ENCODE assay signal across 14 cellular contexts in the genomic region with DNA sequence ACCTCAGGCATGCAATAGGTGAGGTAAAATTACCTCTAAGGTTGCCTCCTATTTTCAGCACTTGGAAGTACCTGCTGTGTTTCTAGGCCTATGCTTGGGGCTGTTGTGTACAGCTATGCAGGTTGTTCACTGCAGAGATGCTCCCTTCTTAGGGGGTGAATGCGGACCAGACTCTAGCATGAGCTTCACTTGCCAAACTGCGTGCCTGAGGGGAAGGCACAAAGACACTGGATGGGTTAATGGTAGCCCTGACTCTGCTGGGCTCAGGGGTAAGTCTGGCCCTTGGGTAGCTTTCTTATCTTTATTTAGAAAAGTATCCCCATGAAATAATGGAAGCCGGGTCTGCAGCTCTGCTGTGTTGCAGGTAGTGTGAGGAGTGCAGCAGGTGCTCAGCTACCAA. TPM values are rescaled to one million over a fixed set of nuclear protein-coding genes. Genes with fewer than 3 reads are reported as not detected.
DNase-seq lines count a peak whose midpoint lies in the region; ATAC-seq and TF ChIP-seq lines count a peak whose summit lies in the region.
"Had no signal": no experiment of that assay in that cellular context is flagged by ENCODE, and none has a peak within 500 bp of the region (broad histone marks: within the 10 kb centered on the region; RNA-seq: fewer than 3 reads in every experiment).

No MANE protein-coding gene starts in this region.

- no peak overlapping the region for H3K18ac ChIP-seq in H9 (ENCODE audit: insufficient read length, low read depth, low read length)

- no peak overlapping the region for H2BK15ac ChIP-seq in H9 (ENCODE audit: low read depth, low read length)

- H3K14ac ChIP-seq in H9 (ENCODE audit: insufficient read depth, low read length), result no peak overlapping the region

- H3K4me1 Mint-ChIP-seq in H9 (peaks cover 4 to 5% of the 10 kb centered on the region in 2 experiments; a peak in 3 of 4 replicates), progenitor cell of endocrine pancreas (ENCODE audit: low read depth) (peaks cover 36% of the 10 kb centered on the region)

- no peaks in the 10 kb centered on the region for H3K79me1 ChIP-seq in H9 (ENCODE audit: insufficient read depth, low read depth, low read length, poor library complexity, severe bottlenecking)

- no peak for ATAC-seq in foreskin keratinocyte

- H3K56ac ChIP-seq in H9 (ENCODE audit: insufficient read length, low read depth, low read length), result no peak overlapping the region

- H2BK5ac ChIP-seq in H9 (ENCODE audit: insufficient read length, low read length), result no peak overlapping the region

- peaks cover 15 to 25% of the 10 kb centered on the region in 2 experiments; a peak in 4 of 5 replicates for H3K9me3 Mint-ChIP-seq in H9
- H3K9me3 Mint-ChIP-seq in progenitor cell of endocrine pancreas (ENCODE audit: low read depth), result peaks cover 27% of the 10 kb centered on the region

- TF ChIP-seq CTCF in C4-2B (conservative IDR thresholded peaks at IDR 0.05), result no peak
- no peak for TF ChIP-seq CTCF in H9 (conservative IDR thresholded peaks at IDR 0.05)
- TF ChIP-seq CTCF in progenitor cell of endocrine pancreas (IDR thresholded peaks at IDR 0.05; ENCODE audit: unreplicated experiment), result no peak
- no peak for TF ChIP-seq CTCF in foreskin keratinocyte (conservative IDR thresholded peaks at IDR 0.05)

- H3K4me2 ChIP-seq in H9 (ENCODE audit: insufficient read depth, insufficient read length, low read length), result no peak overlapping the region

- H4K20me1 ChIP-seq in H9 (ENCODE audit: control insufficient read depth, insufficient read depth, insufficient read length), result no peaks in the 10 kb centered on the region

- H2AFZ ChIP-seq in H9 (ENCODE audit: low read length), result no peak overlapping the region

- no peak overlapping the region for H4K8ac ChIP-seq in H9 (replicated peaks; ENCODE audit: insufficient read length, low read depth, low read length)

- no CpG with 5 or more reads among the region's 3 CpGs for WGBS in H9 (ENCODE audit: extremely low coverage, insufficient read length, low lambda C conversion rate)

- H3K36me3 Mint-ChIP-seq in H9 (ENCODE audit: insufficient read depth in 1 of 3, low read depth in 3 of 3), result peaks cover 3 to 11% (median 8%) of the 10 kb centered on the region in 3 experiments; a peak in 5 of 7 replicates
- peaks cover 23% of the 10 kb centered on the region for H3K36me3 Mint-ChIP-seq in progenitor cell of endocrine pancreas (ENCODE audit: insufficient read depth)

- H4K91ac ChIP-seq in H9 (ENCODE audit: insufficient read length, low read depth, low read length), result no peak overlapping the region

- H3K9me3 ChIP-seq in H9 (ENCODE audit: control insufficient read depth, low read depth, low read length), result no peaks in the 10 kb centered on the region
- H3K9me3 ChIP-seq: BE2C had no signal

- no peaks in the 10 kb centered on the region for H3K27me3 ChIP-seq in H9 (ENCODE audit: insufficient read depth, low read length)
- no peaks in the 10 kb centered on the region for H3K27me3 ChIP-seq in foreskin keratinocyte

- no peaks in the 10 kb centered on the region for H3K23me2 ChIP-seq in H9 (ENCODE audit: insufficient read length, low read depth, low read length, poor library complexity, severe bottlenecking)

- no peak overlapping the region for H3K23ac ChIP-seq in H9 (ENCODE audit: insufficient read length, low read depth, low read length)

- no peak overlapping the region for H3K9ac ChIP-seq in H9 (ENCODE audit: extremely low read depth, insufficient read length, low read length)

- DNase-seq in H9 (peak; percentile 17), islet precursor cell (peak; percentile 39), progenitor cell of endocrine pancreas (ENCODE audit: low spot score, unreplicated experiment) (no peak), foreskin keratinocyte (no peak), DMS153 (lab: John Stamatoyannopoulos, UW) (no peak)
- DNase-seq in central memory CD4-positive, alpha-beta T cell, result no peak
- DNase-seq: ACHN; BE2C; C1 segment of cervical spinal cord; CD4-positive, alpha-beta T cell; DND-41; EL; HCEC 1CT had no signal

- H3K27ac Mint-ChIP-seq in H9 (no peak overlapping the region), progenitor cell of endocrine pancreas (peak overlapping the region; percentile 46)
- H3K27ac Mint-ChIP-seq: CD4-positive, alpha-beta T cell had no signal

- H3K4ac ChIP-seq in H9 (ENCODE audit: low read depth, low read length), result no peak overlapping the region

- no peaks in the 10 kb centered on the region for H3K27me3 Mint-ChIP-seq in H9 (ENCODE audit: low read depth)
- no peaks in the 10 kb centered on the region for H3K27me3 Mint-ChIP-seq in progenitor cell of endocrine pancreas
- H3K27me3 Mint-ChIP-seq: CD4-positive, alpha-beta T cell had no signal

- H2BK12ac ChIP-seq in H9 (ENCODE audit: insufficient read length, low read depth, low read length), result no peak overlapping the region

- H3K79me2 ChIP-seq in H9 (ENCODE audit: insufficient read depth, low read length), result no peaks in the 10 kb centered on the region

- H3T11ph ChIP-seq in H9 (ENCODE audit: low read length), result no peak overlapping the region

- H3K4me1 ChIP-seq in H9 (ENCODE audit: insufficient read depth, low read length) (no peaks in the 10 kb centered on the region), foreskin keratinocyte (no peaks in the 10 kb centered on the region)
- H3K4me1 ChIP-seq: BE2C had no signal

- H3K4me3 Mint-ChIP-seq in H9 (no peak overlapping the region), progenitor cell of endocrine pancreas (ENCODE audit: low read depth) (no peak overlapping the region)
- H3K4me3 Mint-ChIP-seq: CD4-positive, alpha-beta T cell had no signal

- no peak overlapping the region for H2BK120ac ChIP-seq in H9 (ENCODE audit: low read depth, low read length, poor library complexity, severe bottlenecking)

- H4K5ac ChIP-seq in H9 (ENCODE audit: insufficient read length, low read depth, low read length), result no peak overlapping the region

- no peak overlapping the region for H2AK5ac ChIP-seq in H9 (ENCODE audit: insufficient read length, low read length)

- H3K27ac ChIP-seq in C4-2B, result peak overlapping the region; percentile 4; the same call in 1 of the 2 replicates
- no peak overlapping the region for H3K27ac ChIP-seq in H9 (ENCODE audit: insufficient read length, low read depth, low read length)
- no peak overlapping the region for H3K27ac ChIP-seq in foreskin keratinocyte

- H2BK20ac ChIP-seq in H9 (ENCODE audit: low read depth, low read length, poor library complexity, severe bottlenecking), result no peak overlapping the region

RNA-seq across cellular contexts. Expression of a gene that starts 35.7 kb away (rescaled TPM):
- total RNA-seq in H9 (2021) (22.1 and 23.3 TPM in 2 replicates), progenitor cell of endocrine pancreas (58.3 and 67.0 TPM in 2 replicates), foreskin keratinocyte (7.3 and 7.7 TPM in 2 replicates)
- polyA plus RNA-seq in foreskin keratinocyte, result 3.5 and 4.0 TPM in 2 replicates

Comparison
In these comparisons a context has a peak if more than half of its experiments do, and no peak if none do; other contexts are left out.
1. DNase-seq: peak in H9 (single experiment) and islet precursor cell (single experiment); none in progenitor cell of endocrine pancreas (single experiment), foreskin keratinocyte (0 of 2), DMS153 (single experiment) and central memory CD4-positive, alpha-beta T cell (single experiment).